24 cellular contexts compared by ENCODE assay signal in the genomic region with DNA sequence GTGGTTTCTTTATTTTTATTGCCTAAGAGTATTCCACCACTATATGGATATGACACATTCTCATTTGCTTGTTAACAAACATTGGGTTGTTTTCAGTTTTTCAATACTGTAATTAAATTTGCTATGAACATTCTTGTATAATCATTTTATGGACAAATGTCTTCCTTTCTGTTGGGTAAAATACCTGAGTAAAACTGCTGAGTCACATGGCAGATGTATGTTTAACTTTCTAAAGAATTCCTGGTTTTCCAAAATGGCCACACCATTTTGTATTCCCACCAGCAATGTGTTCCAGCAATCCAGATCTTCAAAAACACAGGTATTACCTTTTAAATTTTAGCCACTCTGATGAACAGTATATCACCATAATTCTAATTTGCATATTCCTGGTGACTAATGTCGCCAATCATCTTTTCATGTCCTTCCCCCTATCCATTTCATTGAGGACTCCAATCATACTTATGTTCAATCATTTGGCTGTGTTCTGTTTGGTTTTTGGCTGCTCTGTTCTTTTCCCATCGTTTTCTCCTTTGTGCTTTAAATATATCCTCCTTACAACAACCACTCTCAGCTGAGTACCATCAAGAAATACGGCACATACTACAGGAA. TPM values are rescaled to one million over a fixed set of nuclear protein-coding genes. Genes with fewer than 3 reads are reported as not detected.
A peak's percentile ranks its signal among the peaks of the same experiment; 100 is the strongest.
DNase-seq lines count a peak whose midpoint lies in the region; ATAC-seq and TF ChIP-seq lines count a peak whose summit lies in the region.
"Had no signal": no experiment of that assay in that cellular context is flagged by ENCODE, and none has a peak within 500 bp of the region (broad histone marks: within the 10 kb centered on the region; RNA-seq: fewer than 3 reads in every experiment).

No MANE protein-coding gene starts in this region.

- H3K9me1 ChIP-seq in IMR-90 (ENCODE audit: insufficient read depth, low read length), result peaks cover 2% of the 10 kb centered on the region; the same call in 1 of the 2 replicates

- no peak overlapping the region for H3K4me3 ChIP-seq in IMR-90 (ENCODE audit: insufficient read depth, low read depth, low read length)
- H3K4me3 ChIP-seq in endodermal cell (ENCODE audit: low read length), result no peak overlapping the region
- no peak overlapping the region for H3K4me3 ChIP-seq in sigmoid colon
- no peak overlapping the region for H3K4me3 ChIP-seq in psoas muscle
- H3K4me3 ChIP-seq: cardiac muscle cell, HAP-1, hepatocyte, lower lobe of right lung, testis, uterus had no signal

- no peaks in the 10 kb centered on the region for H3K9me3 Mint-ChIP-seq in activated naive CD4-positive, alpha-beta T cell treated with anti-CD3 and anti-CD28 coated beads for 36 hours
- H3K9me3 Mint-ChIP-seq in activated naive CD4-positive, alpha-beta T cell treated with anti-CD3 and anti-CD28 coated beads, Interleukin-2, amount 10 ng/mL, durations not matched to agents 7 days and 5 days, result no peaks in the 10 kb centered on the region
- H3K9me3 Mint-ChIP-seq in endodermal cell, result no peaks in the 10 kb centered on the region
- H3K9me3 Mint-ChIP-seq: CD4-positive, CD25-positive, alpha-beta regulatory T cell had no signal

- peak overlapping the region; percentile 37 for H3K27ac Mint-ChIP-seq in activated naive CD4-positive, alpha-beta T cell treated with anti-CD3 and anti-CD28 coated beads for 36 hours
- H3K27ac Mint-ChIP-seq in activated naive CD4-positive, alpha-beta T cell treated with anti-CD3 and anti-CD28 coated beads, Interleukin-2, amount 10 ng/mL, durations not matched to agents 7 days and 5 days, result no peak overlapping the region
- peak overlapping the region; percentile 35 for H3K27ac Mint-ChIP-seq in endodermal cell
- H3K27ac Mint-ChIP-seq: progenitor cell of endocrine pancreas had no signal

- H3K27ac ChIP-seq in IMR-90 (ENCODE audit: insufficient read depth, low read length), result no peak overlapping the region
- no peak overlapping the region for H3K27ac ChIP-seq in endodermal cell (ENCODE audit: low read depth, low read length)
- peak overlapping the region in 3 of 4 donors; percentile 26 to 40 (median 28) for H3K27ac ChIP-seq in sigmoid colon
- no peak overlapping the region for H3K27ac ChIP-seq in psoas muscle
- H3K27ac ChIP-seq: cardiac muscle cell, hepatocyte, lower lobe of right lung, testis had no signal

- H3K14ac ChIP-seq in IMR-90 (replicated peaks; ENCODE audit: low read depth, low read length), result no peak overlapping the region; the same call in 1 of the 2 replicates

- no peak overlapping the region for H2AFZ ChIP-seq in IMR-90 (replicated peaks; ENCODE audit: low read length, poor library complexity)
- H2AFZ ChIP-seq: hepatocyte had no signal

- TF ChIP-seq CTCF in IMR-90 (conservative IDR thresholded peaks at IDR 0.05; ENCODE audit: low read depth, low read length) (no peak), endodermal cell (conservative IDR thresholded peaks at IDR 0.05) (no peak), sigmoid colon (IDR thresholded peaks at IDR 0.05) (no peak), psoas muscle (IDR thresholded peaks at IDR 0.05) (no peak)

- no peak overlapping the region for H2BK15ac ChIP-seq in IMR-90 (ENCODE audit: low read depth, low read length)

- dilution Hi-C loops in IMR-90 (cut with HindIII; ENCODE audit: low sequenced_read_pairs, unreplicated experiment), result no loop called here

- no peak overlapping the region for H3K4me3 Mint-ChIP-seq in activated naive CD4-positive, alpha-beta T cell treated with anti-CD3 and anti-CD28 coated beads for 36 hours
- no peak overlapping the region for H3K4me3 Mint-ChIP-seq in activated naive CD4-positive, alpha-beta T cell treated with anti-CD3 and anti-CD28 coated beads, Interleukin-2, amount 10 ng/mL, durations not matched to agents 7 days and 5 days
- no peak overlapping the region for H3K4me3 Mint-ChIP-seq in endodermal cell

- TSS peak; percentile 15 for BruUV-seq in IMR-90 (replicated peaks; lab: Mats Ljungman, UMichigan)

- H2AK9ac ChIP-seq in IMR-90 (replicated peaks; ENCODE audit: low read depth, low read length, poor library complexity), result no peak overlapping the region

- no peak for TF ChIP-seq POLR2A in IMR-90 (IDR thresholded peaks at IDR 0.05; ENCODE audit: low read depth, low read length)
- TF ChIP-seq POLR2A in sigmoid colon (IDR thresholded peaks at IDR 0.05), result no peak

- H2BK20ac ChIP-seq in IMR-90 (ENCODE audit: low read depth, low read length), result no peak overlapping the region

- H3K79me1 ChIP-seq in IMR-90 (ENCODE audit: low read depth in 1 of 2, low read length in 2 of 2), result peaks cover 6 to 66% of the 10 kb centered on the region in 2 experiments; a peak in 3 of 4 replicates

- in situ Hi-C loops in IMR-90 (cut with MboI; ENCODE audit: low sequenced_read_pairs), result no loop called here

- H3K56ac ChIP-seq in IMR-90 (ENCODE audit: extremely low read depth, insufficient read depth, low read length), result no peak overlapping the region

- ATAC-seq in IMR-90 (ENCODE audit: low read depth), result no peak
- ATAC-seq in psoas muscle, result no peak
- ATAC-seq: lower lobe of right lung had no signal

- CTCF ChIA-PET in activated naive CD4-positive, alpha-beta T cell treated with anti-CD3 and anti-CD28 coated beads for 36 hours (lab: Charles Lee), result no interaction called here
- CTCF ChIA-PET in activated naive CD4-positive, alpha-beta T cell treated with anti-CD3 and anti-CD28 coated beads, Interleukin-2, amount 10 ng/mL, durations not matched to agents 7 days and 5 days (lab: Charles Lee), result no interaction called here
- CTCF ChIA-PET in IMR-90 (lab: Yijun Ruan, JAX), result no interaction called here

- no peak overlapping the region for H2BK120ac ChIP-seq in IMR-90 (ENCODE audit: low read depth, low read length)

- no peak overlapping the region for H4K8ac ChIP-seq in IMR-90 (ENCODE audit: low read depth in 2 of 2, low read length in 2 of 2)

- H3K18ac ChIP-seq in IMR-90 (ENCODE audit: low read depth, low read length), result no peak overlapping the region

- no CpG with 5 or more reads among the region's 3 CpGs for WGBS in IMR-90 (ENCODE audit: extremely low coverage in 2 of 2, insufficient read length in 1 of 2), 2 experiments
- 94 to 100% methylated on average over 3 of the region's 3 CpGs for WGBS in endodermal cell (ENCODE audit: insufficient coverage in 1 of 2, insufficient read length in 1 of 2), 2 experiments
- 90 to 94% methylated on average over 3 of the region's 3 CpGs for WGBS in sigmoid colon, 2 donors
- 78 to 80% (median 79%) methylated on average over 3 of the region's 3 CpGs for WGBS in psoas muscle, 3 donors

- no peaks in the 10 kb centered on the region for H3K27me3 ChIP-seq in IMR-90 (ENCODE audit: control insufficient read depth, insufficient read depth, low read length)
- H3K27me3 ChIP-seq in endodermal cell (ENCODE audit: control insufficient read depth, insufficient read depth, low read length, poor library complexity, severe bottlenecking), result no peaks in the 10 kb centered on the region
- no peaks in the 10 kb centered on the region for H3K27me3 ChIP-seq in sigmoid colon
- no peaks in the 10 kb centered on the region for H3K27me3 ChIP-seq in psoas muscle (ENCODE audit: insufficient read depth in 3 of 3, low read length in 2 of 3)
- H3K27me3 ChIP-seq: cardiac muscle cell, hepatocyte, testis, uterus had no signal

- H3K27me3 Mint-ChIP-seq in activated naive CD4-positive, alpha-beta T cell treated with anti-CD3 and anti-CD28 coated beads for 36 hours (ENCODE audit: low read depth), result no peaks in the 10 kb centered on the region
- no peaks in the 10 kb centered on the region for H3K27me3 Mint-ChIP-seq in activated naive CD4-positive, alpha-beta T cell treated with anti-CD3 and anti-CD28 coated beads, Interleukin-2, amount 10 ng/mL, durations not matched to agents 7 days and 5 days
- no peaks in the 10 kb centered on the region for H3K27me3 Mint-ChIP-seq in endodermal cell (ENCODE audit: insufficient read depth)
- H3K27me3 Mint-ChIP-seq: CD4-positive, CD25-positive, alpha-beta regulatory T cell; progenitor cell of endocrine pancreas had no signal

- no peak for TF ChIP-seq EP300 in sigmoid colon (IDR thresholded peaks at IDR 0.05)

- H4K5ac ChIP-seq in IMR-90 (ENCODE audit: low read depth, low read length), result no peak overlapping the region

- H3K9ac ChIP-seq in IMR-90 (ENCODE audit: low read depth, low read length) (no peak overlapping the region), endodermal cell (ENCODE audit: extremely low read depth, low read length, poor library complexity, severe bottlenecking) (no peak overlapping the region)

- peaks cover 75% of the 10 kb centered on the region for H3K4me1 Mint-ChIP-seq in activated naive CD4-positive, alpha-beta T cell treated with anti-CD3 and anti-CD28 coated beads for 36 hours (ENCODE audit: low read depth)
- H3K4me1 Mint-ChIP-seq in activated naive CD4-positive, alpha-beta T cell treated with anti-CD3 and anti-CD28 coated beads, Interleukin-2, amount 10 ng/mL, durations not matched to agents 7 days and 5 days, result peaks cover 39% of the 10 kb centered on the region
- peaks cover 38% of the 10 kb centered on the region for H3K4me1 Mint-ChIP-seq in endodermal cell

- H3K23ac ChIP-seq in IMR-90 (ENCODE audit: low read depth, low read length), result no peak overlapping the region

- intact Hi-C loops in activated naive CD4-positive, alpha-beta T cell treated with anti-CD3 and anti-CD28 coated beads for 36 hours (cut with micrococcal nuclease), result no loop called here
- intact Hi-C loops in IMR-90 (cut with micrococcal nuclease) (no loop called here), sigmoid colon (cut with DNase I) (no loop called here), psoas muscle (cut with DNase I) (no loop called here)

- no peaks in the 10 kb centered on the region for H3K9me3 ChIP-seq in IMR-90 (ENCODE audit: control insufficient read depth, insufficient read depth, low read length)
- no peaks in the 10 kb centered on the region for H3K9me3 ChIP-seq in endodermal cell (ENCODE audit: control insufficient read depth, low read length)
- no peaks in the 10 kb centered on the region for H3K9me3 ChIP-seq in sigmoid colon
- no peaks in the 10 kb centered on the region for H3K9me3 ChIP-seq in psoas muscle
- H3K9me3 ChIP-seq: HAP-1, lower lobe of right lung, testis, uterus had no signal

- H2AK5ac ChIP-seq in IMR-90 (ENCODE audit: low read depth, low read length), result no peak overlapping the region

- H3K36me3 ChIP-seq in IMR-90 (ENCODE audit: control insufficient read depth, insufficient read depth, low read length) (peaks cover 1% of the 10 kb centered on the region; the same call in 1 of the 2 replicates), endodermal cell (ENCODE audit: control insufficient read depth, insufficient read depth, low read length) (no peaks in the 10 kb centered on the region), sigmoid colon (no peaks in the 10 kb centered on the region), psoas muscle (ENCODE audit: insufficient read depth in 1 of 2, low read depth in 1 of 2) (no peaks in the 10 kb centered on the region)
- H3K36me3 ChIP-seq: cardiac muscle cell, HAP-1, lower lobe of right lung, uterus had no signal

- DNase-seq in activated naive CD4-positive, alpha-beta T cell treated with anti-CD3 and anti-CD28 coated beads for 36 hours, result no peak
- DNase-seq in activated naive CD4-positive, alpha-beta T cell treated with anti-CD3 and anti-CD28 coated beads, Interleukin-2, amount 10 ng/mL, durations not matched to agents 7 days and 5 days, result no peak
- DNase-seq in IMR-90, result no peak
- DNase-seq in endodermal cell, result no peak
- DNase-seq in sigmoid colon, result no peak
- DNase-seq in SKM-1 treated with dmso at 0.1 percent for 144 hours (lab: John Stamatoyannopoulos, UW; ENCODE audit: unreplicated experiment), result no peak
- DNase-seq in psoas muscle, result no peak
- no peak for DNase-seq in iPS-NIHi11 (ENCODE audit: low spot score)
- DNase-seq: activated CD4-positive, alpha-beta T cell treated with anti-CD3 and anti-CD28 coated beads for 1 hour; activated effector memory CD4-positive, alpha-beta T cell treated with anti-CD3 and anti-CD28 coated beads, Interleukin-2, amount 50 U/mL, for 16 hours; amygdala; CD4-positive, CD25-positive, alpha-beta regulatory T cell; dermis blood vessel endothelial cell; kidney; lower lobe of right lung; MM.1S; NCI-H1436; NCI-H524 treated with DMSO at 0.1 percent for 48 hours; testis; uterus had no signal

- TF ChIP-seq RAD21 in IMR-90 (IDR thresholded peaks at IDR 0.05; ENCODE audit: low read length), result no peak

- peaks cover 2% of the 10 kb centered on the region for H3K36me3 Mint-ChIP-seq in activated naive CD4-positive, alpha-beta T cell treated with anti-CD3 and anti-CD28 coated beads for 36 hours (ENCODE audit: low read depth)
- H3K36me3 Mint-ChIP-seq in activated naive CD4-positive, alpha-beta T cell treated with anti-CD3 and anti-CD28 coated beads, Interleukin-2, amount 10 ng/mL, durations not matched to agents 7 days and 5 days, result peaks cover 15% of the 10 kb centered on the region
- no peaks in the 10 kb centered on the region for H3K36me3 Mint-ChIP-seq in endodermal cell (ENCODE audit: low read depth)
- H3K36me3 Mint-ChIP-seq: CD4-positive, CD25-positive, alpha-beta regulatory T cell had no signal

- H3K4me1 ChIP-seq in IMR-90 (ENCODE audit: control insufficient read depth, insufficient read depth, low read length) (peaks cover 6% of the 10 kb centered on the region), endodermal cell (ENCODE audit: control insufficient read depth, insufficient read depth, low read length) (peaks cover 13% of the 10 kb centered on the region), sigmoid colon (peaks cover 0 to 99% (median 67%) of the 10 kb centered on the region in 4 donors), psoas muscle (peaks cover 21% of the 10 kb centered on the region)
- H3K4me1 ChIP-seq: testis had no signal

- H2BK5ac ChIP-seq in IMR-90 (ENCODE audit: low read depth, low read length, poor library complexity, severe bottlenecking), result peak overlapping the region; percentile 48

- H4K91ac ChIP-seq in IMR-90 (ENCODE audit: insufficient read depth, low read depth, low read length), result no peak overlapping the region

- peaks cover 69% of the 10 kb centered on the region for H4K20me1 ChIP-seq in IMR-90 (ENCODE audit: insufficient read depth, low read length)

- H3K4me2 ChIP-seq in IMR-90 (ENCODE audit: low read depth, low read length), result no peak overlapping the region
- H3K4me2 ChIP-seq: hepatocyte had no signal

- POLR2A ChIA-PET in IMR-90 (lab: Charles Lee; ENCODE audit: unreplicated experiment), result no interaction called here

- H3K4ac ChIP-seq in IMR-90 (ENCODE audit: low read depth, low read length), result no peak overlapping the region

RNA-seq across cellular contexts. Expression of a gene that starts 36.0 kb away (rescaled TPM):
- 10 to 100 TPM; 41.4 to 45.8 TPM for total RNA-seq in activated naive CD4-positive, alpha-beta T cell treated with anti-CD3 and anti-CD28 coated beads for 36 hours
- total RNA-seq in IMR-90 (2012; rRNA removed) (50.2 and 58.9 TPM in 2 replicates), endodermal cell (10 to 100 TPM; 36.2 to 39.9 TPM), sigmoid colon (100 to 1,000 TPM in 1 of 4 donors, 10 to 100 TPM in 3; 63.2 to 117 (median 82.0) TPM), psoas muscle (10 to 100 TPM; 13.3 to 21.4 (median 16.1) TPM)
- polyA plus RNA-seq in IMR-90 (2012; rRNA removed) (14.5 and 15.4 TPM in 2 replicates), sigmoid colon (1 to 10 TPM; 4.6 to 9.6 (median 9.4) TPM), psoas muscle (10 to 100 TPM in 1 of 3 donors, 1 to 10 TPM in 2; 7.2 to 10.2 (median 8.8) TPM)
- 6.0 and 8.4 TPM in 2 replicates for polyA plus RNA-seq in IMR-90 (2012; cell fraction: cytosol; rRNA removed)
- 8.1 and 41.6 TPM in 2 replicates for polyA plus RNA-seq in IMR-90 (2012; cell fraction: nucleus; rRNA removed; ENCODE audit: low replicate concordance)
- 33.3 TPM for polyA plus RNA-seq in endodermal cell (2013, experiment 1 of 2)
- 34.4 TPM for polyA plus RNA-seq in endodermal cell (2013, experiment 2 of 2)

Comparison
In these comparisons a context has a peak if more than half of its experiments do, and no peak if none do; other contexts are left out.
1. H3K27ac ChIP-seq: peak in sigmoid colon (3 of 4); none in IMR-90 (single experiment), endodermal cell (single experiment) and psoas muscle (single experiment).